8 cellular contexts compared by ENCODE assay signal in genomic region chr16:67395458-67396158, GRCh38. TPM values are rescaled to one million over a fixed set of nuclear protein-coding genes. Genes with fewer than 3 reads are reported as not detected.
DNase-seq lines count a peak whose midpoint lies in the region; ATAC-seq, FAIRE-seq and TF ChIP-seq lines count a peak whose summit lies in the region.

No MANE protein-coding gene starts in this region.

- peaks cover 5 to 28% of the 10 kb centered on the region in 2 donors for H3K4me1 Mint-ChIP-seq in natural killer cell

- H3K4me3 ChIP-seq in K562, result no peak overlapping the region
- peak overlapping the region in 1 of 2 donors; percentile 12 for H3K4me3 ChIP-seq in muscle layer of duodenum (ENCODE audit: low read depth in 1 of 2, low read length in 2 of 2)

- peak overlapping the region; percentile 76 for H2AFZ ChIP-seq in K562 (ENCODE audit: low read depth, low read length)

- H3K4me2 ChIP-seq in K562 (ENCODE audit: insufficient read depth, low read length), result peak overlapping the region; percentile 59

- H3K9me1 ChIP-seq in K562 (ENCODE audit: control insufficient read depth, insufficient read depth, low read length), result no peaks in the 10 kb centered on the region

- TF ChIP-seq EP300 in K562 (IDR thresholded peaks at IDR 0.05; ENCODE audit: low read length), result no peak

- CTCF ChIA-PET in K562 (lab: Yijun Ruan, JAX; ENCODE audit: low intra/inter-chr PET ratio), result no interaction called here

- no peak for FAIRE-seq in K562 (lab: Jason Lieb, UNC)

- no peak for TF ChIP-seq POLR2A in K562 (conservative IDR thresholded peaks at IDR 0.05)

- H4K20me1 ChIP-seq in K562 (replicated peaks; ENCODE audit: control insufficient read depth, insufficient read depth, low read length), result no peaks in the 10 kb centered on the region

- peak overlapping the region in 1 of 2 experiments; percentile 87; a peak in 3 of 4 replicates for H3K9ac ChIP-seq in K562 (ENCODE audit: insufficient read depth in 1 of 2, low read depth in 2 of 2, low read length in 2 of 2)

- TF ChIP-seq CTCF in K562 (IDR thresholded peaks at IDR 0.05 in 2 of 3, conservative IDR thresholded peaks at IDR 0.05 in 1 of 3; ENCODE audit: insufficient read depth in 2 of 3, low read depth in 1 of 3, low read length in 3 of 3) (no peak), natural killer cell (IDR thresholded peaks at IDR 0.05) (no peak)

- no peaks in the 10 kb centered on the region for H3K9me3 Mint-ChIP-seq in natural killer cell

- in situ Hi-C loops in K562 (cut with MboI), result no loop called here

- no peak overlapping the region for H3K4me3 Mint-ChIP-seq in natural killer cell

- H3K79me2 ChIP-seq in K562 (ENCODE audit: control insufficient read depth, insufficient read depth, low read length), result no peaks in the 10 kb centered on the region

- DNase-seq in COLO668 (lab: John Stamatoyannopoulos, UW; ENCODE audit: unreplicated experiment) (peak; percentile 91), NCI-H146 (lab: John Stamatoyannopoulos, UW) (peak; percentile 93), K562 (ENCODE audit: extremely low read depth in 1 of 4, low spot score in 3 of 4) (no peak), germinal center (ENCODE audit: low spot score) (no peak), natural killer cell (no peak), activated gamma-delta T cell (lab: John Stamatoyannopoulos, UW) (no peak)

- H3K27me3 ChIP-seq in K562 (ENCODE audit: control insufficient read depth in 2 of 2, insufficient read depth in 2 of 2, low read length in 2 of 2), result peaks cover 0 to 22% of the 10 kb centered on the region in 2 experiments; a peak in 2 of 5 replicates
- H3K27me3 ChIP-seq in muscle layer of duodenum (ENCODE audit: low read depth, low read length), result no peaks in the 10 kb centered on the region

- TF ChIP-seq RAD21 in K562 (CRISPR knock-in tag; conservative IDR thresholded peaks at IDR 0.05 in 1 of 2, IDR thresholded peaks at IDR 0.05 in 1 of 2), result no peak

- H3K36me3 Mint-ChIP-seq in natural killer cell, result no peaks in the 10 kb centered on the region

- WGBS in K562 (ENCODE audit: insufficient coverage, low coverage, missing lambda C conversion rate), result 67% methylated on average over 11 of the region's 13 CpGs

- POLR2A ChIA-PET in K562 (lab: Yijun Ruan, JAX), result no interaction called here

- no peak overlapping the region for H3K27ac Mint-ChIP-seq in natural killer cell

- H3K27ac ChIP-seq in K562 (ENCODE audit: extremely low read depth, low read depth, low read length) (no peak overlapping the region; the same call in 2 of the 3 replicates), muscle layer of duodenum (ENCODE audit: low read length) (peak overlapping the region; percentile 16)

- no TSS peak for BruUV-seq in K562 (replicated peaks; lab: Mats Ljungman, UMichigan)

- intact Hi-C loops in K562 (cut with micrococcal nuclease) (loop anchor here (5.0 to 10.0 kb wide), 2 partner anchors 51 to 133 kb away; no protein-coding TSS in a partner anchor), natural killer cell (cut with micrococcal nuclease) (no loop called here)

- H3K9me3 ChIP-seq in K562 (replicated peaks; ENCODE audit: control insufficient read depth, insufficient read depth, low read depth, low read length) (no peaks in the 10 kb centered on the region), muscle layer of duodenum (ENCODE audit: control insufficient read depth in 1 of 2, low read length in 2 of 2) (no peaks in the 10 kb centered on the region)

- ATAC-seq in K562 (no peak), HG03378 (IDR thresholded peaks at IDR 0.05; ENCODE audit: unreplicated experiment) (no peak), natural killer cell (no peak)

- H3K36me3 ChIP-seq in K562 (ENCODE audit: control insufficient read depth, insufficient read depth, low read length) (no peaks in the 10 kb centered on the region), muscle layer of duodenum (ENCODE audit: control insufficient read depth in 1 of 2, insufficient read depth in 2 of 2, low read length in 2 of 2) (no peaks in the 10 kb centered on the region)

- peaks cover 9 to 33% of the 10 kb centered on the region in 2 donors for H3K27me3 Mint-ChIP-seq in natural killer cell (ENCODE audit: low read depth in 2 of 2)

- H3K4me1 ChIP-seq in K562 (replicated peaks in 1 of 2; ENCODE audit: control insufficient read depth in 2 of 2, insufficient read depth in 2 of 2, low read length in 2 of 2), result peaks cover 19 to 93% of the 10 kb centered on the region in 2 experiments
- H3K4me1 ChIP-seq in muscle layer of duodenum (ENCODE audit: control insufficient read depth in 1 of 2, insufficient read depth in 2 of 2, low read length in 2 of 2), result peaks cover 9 to 82% of the 10 kb centered on the region in 2 donors

TF ChIP-seq in K562, 482 proteins besides CTCF, POLR2A, EP300 and RAD21:
- peak; percentile 18; the same call in 1 of the 2 replicates for TF ChIP-seq ZFX (CRISPR knock-in tag; IDR thresholded peaks at IDR 0.05)
- no peak for TF ChIP-seq FUS (optimal IDR thresholded peaks at IDR 0.05; ENCODE audit: low read depth, low read length)
TF ChIP-seq in K562: peak in this region for 1.

RNA-seq across cellular contexts. Expression of gene TPPP3, which starts 2.3 kb away (rescaled TPM):
- 0.44 TPM in 1 of 2 replicates, not detected in the other for total RNA-seq in K562 (2011; cell fraction: chromatin; rRNA removed; ENCODE audit: low replicate concordance)
- total RNA-seq in K562 (2011; cell fraction: nucleolus; rRNA removed), result 0.17 TPM in 1 of 2 replicates, not detected in the other
- total RNA-seq in K562 (2011; cell fraction: nucleoplasm; rRNA removed), result 0.37 TPM in 1 of 2 replicates, not detected in the other
- 0.16 and 0.50 TPM in 2 replicates for total RNA-seq in K562 (2014; rRNA removed)
- total RNA-seq in K562 (2014; rRNA removed; fragmentation: Illumina TruSeq; extraction: Trizol), result 0.25 TPM in 1 of 2 replicates, not detected in the other
- not detected in 2 replicates for total RNA-seq in K562 (2015; rRNA removed; fragmentation: Illumina TruSeq; extraction: Trizol)
- 0.38 and 0.44 TPM in 2 replicates for total RNA-seq in K562 (2021)
- 0.32 and 0.58 TPM in 2 replicates for polyA plus RNA-seq in K562 (2011; rRNA removed)
- polyA plus RNA-seq in K562 (2011; cell fraction: cytosol; rRNA removed), result 0.44 and 0.60 TPM in 2 replicates
- polyA plus RNA-seq in K562 (2011; cell fraction: nucleus; rRNA removed), result 0.31 and 0.46 TPM in 2 replicates
- 0.37 and 0.38 TPM in 2 replicates for polyA plus RNA-seq in K562 (2012)
- polyA plus RNA-seq in K562 (2014; fragmentation: Illumina TruSeq; extraction: Trizol), result 0.36 and 0.66 TPM in 2 replicates
- polyA plus RNA-seq in K562 (2014; fragmentation: Nextera tagmentation; extraction: Ambion mirVana), result under 1 TPM in 1 of 2 experiments, not detected in 1; 0.13 TPM
- 0.50 and 0.92 TPM in 2 replicates for polyA plus RNA-seq in K562 (2014; rRNA removed)
- 0.21 TPM in 1 of 2 replicates, not detected in the other for polyA minus RNA-seq in K562 (2011; rRNA and poly(A)+ RNA removed)
- polyA minus RNA-seq in K562 (2011; cell fraction: cytosol; rRNA and poly(A)+ RNA removed), result not detected in 2 replicates
- polyA minus RNA-seq in K562 (2011; cell fraction: nucleus; rRNA and poly(A)+ RNA removed), result 0.13 and 0.33 TPM in 2 replicates
- 1 to 10 TPM in 2 of 3 donors, under 1 TPM in 1; 0.66 to 3.0 (median 1.4) TPM for total RNA-seq in natural killer cell

RNA-seq across cellular contexts. Expression of gene ZDHHC1, which starts 20.7 kb away (rescaled TPM):
- not detected in 2 replicates for total RNA-seq in K562 (2011; cell fraction: chromatin; rRNA removed; ENCODE audit: low replicate concordance)
- total RNA-seq in K562 (2011; cell fraction: nucleolus; rRNA removed), result 0.50 TPM in 1 of 2 replicates, not detected in the other
- not detected in 2 replicates for total RNA-seq in K562 (2011; cell fraction: nucleoplasm; rRNA removed)
- 0.24 and 0.77 TPM in 2 replicates for total RNA-seq in K562 (2014; rRNA removed)
- total RNA-seq in K562 (2014; rRNA removed; fragmentation: Illumina TruSeq; extraction: Trizol), result not detected in 2 replicates
- total RNA-seq in K562 (2015; rRNA removed; fragmentation: Illumina TruSeq; extraction: Trizol), result 0.36 TPM in 1 of 2 replicates, not detected in the other
- 0.16 TPM in 1 of 2 replicates, not detected in the other for total RNA-seq in K562 (2021)
- 0.06 and 0.07 TPM in 2 replicates for polyA plus RNA-seq in K562 (2011; rRNA removed)
- polyA plus RNA-seq in K562 (2011; cell fraction: cytosol; rRNA removed), result 0.13 and 0.95 TPM in 2 replicates
- polyA plus RNA-seq in K562 (2011; cell fraction: nucleus; rRNA removed), result 0.28 and 0.43 TPM in 2 replicates
- polyA plus RNA-seq in K562 (2012), result 0.17 TPM in 1 of 2 replicates, not detected in the other
- polyA plus RNA-seq in K562 (2014; fragmentation: Illumina TruSeq; extraction: Trizol), result not detected in 2 replicates
- polyA plus RNA-seq in K562 (2014; fragmentation: Nextera tagmentation; extraction: Ambion mirVana), result not detected
- 0.25 TPM in 1 of 2 replicates, not detected in the other for polyA plus RNA-seq in K562 (2014; rRNA removed)
- not detected in 2 replicates for polyA minus RNA-seq in K562 (2011; rRNA and poly(A)+ RNA removed)
- not detected in 2 replicates for polyA minus RNA-seq in K562 (2011; cell fraction: cytosol; rRNA and poly(A)+ RNA removed)
- polyA minus RNA-seq in K562 (2011; cell fraction: nucleus; rRNA and poly(A)+ RNA removed), result 0.54 TPM in 1 of 2 replicates, not detected in the other
- 1 to 10 TPM in 2 of 3 donors, under 1 TPM in 1; 0.88 to 2.5 (median 1.8) TPM for total RNA-seq in natural killer cell

RNA-seq across cellular contexts. Expression of gene HSD11B2, which starts 35.3 kb away (rescaled TPM):
- 3.4 and 5.6 TPM in 2 replicates for total RNA-seq in K562 (2011; cell fraction: chromatin; rRNA removed; ENCODE audit: low replicate concordance)
- total RNA-seq in K562 (2011; cell fraction: nucleolus; rRNA removed), result 3.0 and 4.7 TPM in 2 replicates
- 2.4 and 6.9 TPM in 2 replicates for total RNA-seq in K562 (2011; cell fraction: nucleoplasm; rRNA removed)
- total RNA-seq in K562 (2014; rRNA removed) (0.95 and 2.9 TPM in 2 replicates), K562 (2014; rRNA removed; fragmentation: Illumina TruSeq; extraction: Trizol) (0.22 and 0.55 TPM in 2 replicates), K562 (2015; rRNA removed; fragmentation: Illumina TruSeq; extraction: Trizol) (0.60 and 0.65 TPM in 2 replicates), K562 (2021) (1.9 and 2.0 TPM in 2 replicates), natural killer cell (not detected)
- polyA plus RNA-seq in K562 (2011; rRNA removed) (0.79 and 2.2 TPM in 2 replicates), K562 (2014; fragmentation: Illumina TruSeq; extraction: Trizol) (1.4 and 2.7 TPM in 2 replicates), K562 (2014; fragmentation: Nextera tagmentation; extraction: Ambion mirVana) (under 1 TPM; 0.08 to 0.18 TPM), K562 (2014; rRNA removed) (1.4 and 2.2 TPM in 2 replicates)
- polyA plus RNA-seq in K562 (2011; cell fraction: cytosol; rRNA removed), result 1.8 and 2.4 TPM in 2 replicates
- polyA plus RNA-seq in K562 (2011; cell fraction: nucleus; rRNA removed), result 3.4 and 4.8 TPM in 2 replicates
- 0.86 and 2.0 TPM in 2 replicates for polyA plus RNA-seq in K562 (2012)
- 0.72 and 1.1 TPM in 2 replicates for polyA minus RNA-seq in K562 (2011; rRNA and poly(A)+ RNA removed)
- 1.9 and 2.9 TPM in 2 replicates for polyA minus RNA-seq in K562 (2011; cell fraction: cytosol; rRNA and poly(A)+ RNA removed)
- polyA minus RNA-seq in K562 (2011; cell fraction: nucleus; rRNA and poly(A)+ RNA removed), result 0.67 and 0.81 TPM in 2 replicates

Comparison
In these comparisons a context has a peak if more than half of its experiments do, and no peak if none do; other contexts are left out.
1. DNase-seq: peak in COLO668 (single experiment) and NCI-H146 (single experiment); none in K562 (0 of 4), germinal center (single experiment), natural killer cell (single experiment) and activated gamma-delta T cell (single experiment).